In genomic region chr22:36239401-36240171, GRCh38 we compare ENCODE assay signal across 8 cellular contexts. TPM values are rescaled to one million over a fixed set of nuclear protein-coding genes. Genes with fewer than 3 reads are reported as not detected.
A peak's percentile ranks its signal among the peaks of the same experiment; 100 is the strongest.
DNase-seq lines count a peak whose midpoint lies in the region; ATAC-seq and TF ChIP-seq lines count a peak whose summit lies in the region.

A gene with protein sequence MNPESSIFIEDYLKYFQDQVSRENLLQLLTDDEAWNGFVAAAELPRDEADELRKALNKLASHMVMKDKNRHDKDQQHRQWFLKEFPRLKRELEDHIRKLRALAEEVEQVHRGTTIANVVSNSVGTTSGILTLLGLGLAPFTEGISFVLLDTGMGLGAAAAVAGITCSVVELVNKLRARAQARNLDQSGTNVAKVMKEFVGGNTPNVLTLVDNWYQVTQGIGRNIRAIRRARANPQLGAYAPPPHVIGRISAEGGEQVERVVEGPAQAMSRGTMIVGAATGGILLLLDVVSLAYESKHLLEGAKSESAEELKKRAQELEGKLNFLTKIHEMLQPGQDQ (minus strand): TSS chr22:36239527. CDS start chr22:36233162, 6,365 bp downstream.

- no peaks in the 10 kb centered on the region for H3K9me3 Mint-ChIP-seq in activated CD4-positive, alpha-beta T cell treated with anti-CD3 and anti-CD28 coated beads for 36 hours (ENCODE audit: low read depth)

- CTCF ChIA-PET in activated CD4-positive, alpha-beta T cell treated with anti-CD3 and anti-CD28 coated beads for 36 hours (lab: Charles Lee): interaction anchor here (0.6 to 4.4 kb wide), 30 partner anchors 12 to 293 kb away, joined by 3 to 46 read pairs (median 4); partner anchors contain the start of genes APOL1, APOL3 and FOXRED2

- peak; percentile 93 for ATAC-seq in HG03196 (IDR thresholded peaks at IDR 0.05; ENCODE audit: unreplicated experiment)
- peak; percentile 96 for ATAC-seq in activated CD4-positive, alpha-beta T cell treated with anti-CD3 and anti-CD28 coated beads for 36 hours

- no peaks in the 10 kb centered on the region for H3K27me3 Mint-ChIP-seq in activated CD4-positive, alpha-beta T cell treated with anti-CD3 and anti-CD28 coated beads for 36 hours

- DNase-seq in AG10803 (ENCODE audit: low read depth) (peak; percentile 91), NCI-H345 (lab: John Stamatoyannopoulos, UW) (peak; percentile 92), choroid plexus epithelial cell (ENCODE audit: low read depth) (peak; percentile 98), kidney glomerular epithelial cell (lab: John Stamatoyannopoulos, UW) (peak; percentile 98)
- DNase-seq in activated CD4-positive, alpha-beta T cell treated with anti-CD3 and anti-CD28 coated beads for 36 hours: peak; percentile 93
- peak; percentile 55 to 59 for DNase-seq in stimulated activated CD4-positive, alpha-beta T cell treated with anti-CD3 and anti-CD28 coated beads, Interleukin-1b, Interleukin-23, amount 100 ng/mL, for 1 hour (ENCODE audit: low read depth in 2 of 2)

- peaks cover 40% of the 10 kb centered on the region for H3K36me3 Mint-ChIP-seq in activated CD4-positive, alpha-beta T cell treated with anti-CD3 and anti-CD28 coated beads for 36 hours (ENCODE audit: low read depth)

- TF ChIP-seq CTCF in AG10803 (conservative IDR thresholded peaks at IDR 0.05; ENCODE audit: low read length) (peak; percentile 77), choroid plexus epithelial cell (conservative IDR thresholded peaks at IDR 0.05; ENCODE audit: low read depth, low read length) (peak; percentile 80)

- peaks cover 42% of the 10 kb centered on the region for H3K4me1 Mint-ChIP-seq in activated CD4-positive, alpha-beta T cell treated with anti-CD3 and anti-CD28 coated beads for 36 hours

- intact Hi-C loops in activated CD4-positive, alpha-beta T cell treated with anti-CD3 and anti-CD28 coated beads for 36 hours (cut with DNase I, micrococcal nuclease): loop anchor here (1.0 to 5.0 kb wide), 6 partner anchors 14 to 290 kb away; partner anchors contain the start of genes APOL1 (in 2 of the 2) and EIF3D (in 1 of the 2)

- POLR2A ChIA-PET in activated CD4-positive, alpha-beta T cell treated with anti-CD3 and anti-CD28 coated beads for 36 hours (lab: Charles Lee): interaction anchor here (0.6 to 1.7 kb wide), 5 partner anchors 14 to 592 kb away, joined by 3 to 6 read pairs (median 3); partner anchors contain the start of gene APOL1

- peak within 1 kb of the TSS; percentile 74 for H3K4me3 ChIP-seq in AG10803 (ENCODE audit: low read length)
- H3K4me3 ChIP-seq in choroid plexus epithelial cell (ENCODE audit: low read depth, low read length): peak within 1 kb of the TSS; percentile 67

- peak within 1 kb of the TSS; percentile 98 for H3K4me3 Mint-ChIP-seq in activated CD4-positive, alpha-beta T cell treated with anti-CD3 and anti-CD28 coated beads for 36 hours

- in situ Hi-C loops in GM18951 (cut with MboI; ENCODE audit: low sequenced_read_pairs, unreplicated experiment): no loop called here

- peak; percentile 66 for TF ChIP-seq POLR2A in GM18951 (IDR thresholded peaks at IDR 0.05; ENCODE audit: extremely low read depth, insufficient read depth, insufficient read length)

- peak within 1 kb of the TSS; percentile 99 for H3K27ac Mint-ChIP-seq in activated CD4-positive, alpha-beta T cell treated with anti-CD3 and anti-CD28 coated beads for 36 hours

RNA-seq across cellular contexts. Expression of the gene that starts here (rescaled TPM):
- 10 to 100 TPM; 64.5 TPM for total RNA-seq in activated CD4-positive, alpha-beta T cell treated with anti-CD3 and anti-CD28 coated beads for 36 hours

Comparison
In these comparisons a context has a peak if more than half of its experiments do, and no peak if none do; other contexts are left out.
1. Peak in every context shown above with its lines: DNase-seq, ATAC-seq and H3K4me3 ChIP-seq.